Comparison of ENCODE assay signal across 15 cellular contexts in genomic region chr11:119421351-119421750, GRCh38. TPM values are rescaled to one million over a fixed set of nuclear protein-coding genes. Genes with fewer than 3 reads are reported as not detected.
DNase-seq lines count a peak whose midpoint lies in the region; ATAC-seq, FAIRE-seq and TF ChIP-seq lines count a peak whose summit lies in the region.
"Had no signal": no experiment of that assay in that cellular context is flagged by ENCODE, and none has a peak within 500 bp of the region (broad histone marks: within the 10 kb centered on the region; RNA-seq: fewer than 3 reads in every experiment).

No MANE protein-coding gene starts in this region.

- CTCF ChIA-PET in A549 (lab: Yijun Ruan, JAX), result interaction anchor here (1.2 to 3.1 kb wide), 2 partner anchors 53 to 65 kb away, joined by 3 to 9 read pairs; no protein-coding TSS in a partner anchor
- CTCF ChIA-PET in GM10248 (lab: Yijun Ruan, JAX), result no interaction called here

- no peak for TF ChIP-seq EP300 in A549 (IDR thresholded peaks at IDR 0.05)

- in situ Hi-C loops in KBM-7 (cut with MboI; ENCODE audit: low pct_unique_long_range_greater_than_20kb, low sequenced_read_pairs), result no loop called here

- H3K4me1 ChIP-seq in A549, result peaks cover 6% of the 10 kb centered on the region; the same call in 1 of the 3 replicates
- H3K4me1 ChIP-seq in duodenal mucosa (ENCODE audit: control insufficient read depth in 1 of 2, insufficient read depth in 2 of 2, low read length in 2 of 2), result no peaks in the 10 kb centered on the region
- peaks cover 0 to 23% of the 10 kb centered on the region in 2 donors for H3K4me1 ChIP-seq in muscle layer of duodenum (ENCODE audit: control insufficient read depth in 1 of 2, insufficient read depth in 2 of 2, low read length in 2 of 2)
- H3K4me1 ChIP-seq: right lobe of liver had no signal

- POLR2A ChIA-PET in A549 (lab: Yijun Ruan, JAX), result no interaction called here
- POLR2A ChIA-PET in GM10248 (lab: Yijun Ruan, JAX), result no interaction called here

- H3K27ac ChIP-seq in A549, result no peak overlapping the region
- H3K27ac ChIP-seq in duodenal mucosa (ENCODE audit: low read depth, low read length), result no peak overlapping the region
- no peak overlapping the region for H3K27ac ChIP-seq in muscle layer of duodenum (ENCODE audit: low read length)
- H3K27ac ChIP-seq: right lobe of liver, RWPE1 had no signal

- H3K27me3 ChIP-seq in duodenal mucosa (ENCODE audit: control insufficient read depth in 1 of 2, insufficient read depth in 2 of 2, low read length in 2 of 2) (peaks cover 26 to 42% of the 10 kb centered on the region in 2 donors), muscle layer of duodenum (ENCODE audit: low read depth, low read length) (peaks cover 9% of the 10 kb centered on the region)
- H3K27me3 ChIP-seq: right lobe of liver had no signal

- no peak for TF ChIP-seq POLR2A in A549 (IDR thresholded peaks at IDR 0.05; ENCODE audit: low read length)

- FAIRE-seq in A549 (lab: Jason Lieb, UNC), result no peak

- peak overlapping the region; percentile 98; the same call in 2 of the 3 replicates for H3K4me2 ChIP-seq in A549

- ATAC-seq in A549, result no peak
- no peak for ATAC-seq in HG02678 (IDR thresholded peaks at IDR 0.05; ENCODE audit: unreplicated experiment)
- no peak for ATAC-seq in GM19328 (IDR thresholded peaks at IDR 0.05; ENCODE audit: unreplicated experiment)

- no peaks in the 10 kb centered on the region for H3K36me3 ChIP-seq in duodenal mucosa (ENCODE audit: control insufficient read depth in 1 of 2, insufficient read depth in 2 of 2, low read length in 2 of 2)
- peaks cover 3 to 8% of the 10 kb centered on the region in 2 donors for H3K36me3 ChIP-seq in muscle layer of duodenum (ENCODE audit: control insufficient read depth in 1 of 2, insufficient read depth in 2 of 2, low read length in 2 of 2)
- H3K36me3 ChIP-seq: right lobe of liver had no signal

- no peak for TF ChIP-seq RAD21 in A549 (conservative IDR thresholded peaks at IDR 0.05 in 1 of 2, IDR thresholded peaks at IDR 0.05 in 1 of 2)

- DNase-seq in A549 (ENCODE audit: low read depth in 1 of 2, low spot score in 1 of 2) (no peak), HCEC 1CT (peak; percentile 23), GM10248 (ENCODE audit: extremely low spot score) (no peak), KBM-7 (no peak)
- DNase-seq: activated B cell treated with CpG ODN at 0.5 μM for 24 hours; activated gamma-delta T cell; effector CD4-positive, alpha-beta T cell; NCI-H226; right lobe of liver had no signal

- H3K9ac ChIP-seq in duodenal mucosa (ENCODE audit: low read depth in 1 of 2, low read length in 2 of 2), result no peak overlapping the region

- TF ChIP-seq CTCF in A549 (IDR thresholded peaks at IDR 0.05) (no peak), GM10248 (IDR thresholded peaks at IDR 0.05; ENCODE audit: control extremely low read depth, extremely low read depth, low read depth, missing control alignments) (no peak)

- 72% methylated on average over 8 of the region's 8 CpGs for WGBS in A549 (ENCODE audit: missing lambda C conversion rate)

- H3K4me3 ChIP-seq in A549 (no peak overlapping the region), duodenal mucosa (ENCODE audit: low read depth in 1 of 2, low read length in 2 of 2) (peak overlapping the region; percentile 52 to 57), muscle layer of duodenum (ENCODE audit: low read depth in 1 of 2, low read length in 2 of 2) (peak overlapping the region; percentile 49 to 84)

- H3K9me3 ChIP-seq in A549 (no peaks in the 10 kb centered on the region), duodenal mucosa (ENCODE audit: control insufficient read depth in 1 of 2, low read length in 2 of 2) (no peaks in the 10 kb centered on the region), muscle layer of duodenum (ENCODE audit: control insufficient read depth in 1 of 2, low read length in 2 of 2) (no peaks in the 10 kb centered on the region)
- H3K9me3 ChIP-seq: right lobe of liver had no signal

TF ChIP-seq in A549, 52 proteins besides CTCF, POLR2A, EP300 and RAD21:
- TF ChIP-seq JUNB (IDR thresholded peaks at IDR 0.05) (no peak), CHD4 (IDR thresholded peaks at IDR 0.05; ENCODE audit: borderline replicate concordance) (no peak), TFCP2L1 (CRISPR knock-in tag; IDR thresholded peaks at IDR 0.05) (no peak), FOSL2 (IDR thresholded peaks at IDR 0.05) (no peak), FOSL2 (CRISPR knock-in tag; IDR thresholded peaks at IDR 0.05) (no peak), BCL3 (IDR thresholded peaks at IDR 0.05) (no peak), HOXB13 (CRISPR knock-in tag; IDR thresholded peaks at IDR 0.05; ENCODE audit: low read depth) (no peak), MAFK (IDR thresholded peaks at IDR 0.05; ENCODE audit: partially characterized antibody) (no peak), CEBPB (IDR thresholded peaks at IDR 0.05) (no peak), EHMT2 (IDR thresholded peaks at IDR 0.05; ENCODE audit: low read depth) (no peak), REST (IDR thresholded peaks at IDR 0.05) (no peak), KDM5A (IDR thresholded peaks at IDR 0.05) (no peak), RFX5 (IDR thresholded peaks at IDR 0.05) (no peak), CHD2 (IDR thresholded peaks at IDR 0.05; ENCODE audit: low read length, partially characterized antibody) (no peak), CBX2 (IDR thresholded peaks at IDR 0.05; ENCODE audit: borderline replicate concordance, low read depth) (no peak), KDM1A (IDR thresholded peaks at IDR 0.05; ENCODE audit: low read depth) (no peak), TP53 (CRISPR knock-in tag; IDR thresholded peaks at IDR 0.05) (no peak)

RNA-seq across cellular contexts. Expression of gene THY1, which starts 1.6 kb away (rescaled TPM):
- polyA plus RNA-seq in A549 (2011; rRNA removed), result 7.1 and 8.5 TPM in 2 replicates
- 11.7 and 17.8 TPM in 2 replicates for polyA plus RNA-seq in A549 (2012; cell fraction: cytosol; rRNA removed)
- 19.5 and 22.8 TPM in 2 replicates for polyA plus RNA-seq in A549 (2012; cell fraction: nucleus; rRNA removed)
- 16.5 to 29.4 TPM (median 19.9 TPM) in 3 replicates for polyA plus RNA-seq in A549 (2017; fragmentation: RNase III; extraction: RNeasy Plus Mini Kit Qiagen cat#74134 plus additional on column Dnase treatment)
- polyA minus RNA-seq in A549 (2011; rRNA and poly(A)+ RNA removed), result 16.9 and 21.8 TPM in 2 replicates
- polyA plus RNA-seq: CD14-positive monocyte had no signal

RNA-seq across cellular contexts. Expression of gene USP2, which starts 39.9 kb away (rescaled TPM):
- polyA plus RNA-seq in A549 (2011; rRNA removed), result 0.30 and 0.37 TPM in 2 replicates
- polyA plus RNA-seq in A549 (2012; cell fraction: cytosol; rRNA removed), result 0.22 and 0.36 TPM in 2 replicates
- 0.56 and 0.71 TPM in 2 replicates for polyA plus RNA-seq in A549 (2012; cell fraction: nucleus; rRNA removed)
- 0.48 to 0.83 TPM (median 0.73 TPM) in 3 replicates for polyA plus RNA-seq in A549 (2017; fragmentation: RNase III; extraction: RNeasy Plus Mini Kit Qiagen cat#74134 plus additional on column Dnase treatment)
- polyA minus RNA-seq in A549 (2011; rRNA and poly(A)+ RNA removed), result 0.50 and 1.4 TPM in 2 replicates
- polyA plus RNA-seq: CD14-positive monocyte had no signal
